In the genomic region with DNA sequence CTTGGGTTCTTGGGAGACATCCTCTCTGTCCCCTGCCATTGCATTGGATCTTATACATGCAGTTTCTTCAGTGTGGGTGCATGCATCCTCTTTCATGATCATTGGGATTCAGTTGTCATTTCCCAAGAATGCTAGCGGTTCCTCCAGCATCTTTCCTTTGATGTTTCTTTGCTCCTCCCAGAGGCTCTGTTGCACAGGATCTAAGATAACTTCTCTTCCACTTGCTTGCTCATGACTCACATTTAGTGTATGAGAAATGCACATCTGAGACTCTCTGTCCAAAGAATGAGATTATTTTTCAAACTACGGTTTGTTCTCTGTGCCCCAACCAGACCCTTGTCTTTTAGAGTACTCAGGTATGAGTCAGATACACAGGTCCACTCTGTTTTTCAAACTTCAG, we compare ENCODE assay signal across 1 cellular context.
TF ChIP-seq lines count a peak whose summit lies in the region.

No MANE protein-coding gene starts in this region.

TF ChIP-seq in endothelial cell of umbilical vein, 7 proteins besides CTCF, POLR2A, EP300 and RAD21:
- TF ChIP-seq MYC (IDR thresholded peaks at IDR 0.05; ENCODE audit: low read depth, low read length) (no peak), JUN (IDR thresholded peaks at IDR 0.05; ENCODE audit: borderline replicate concordance, insufficient read depth, insufficient read length, low read depth) (no peak), GATA2 (IDR thresholded peaks at IDR 0.05; ENCODE audit: insufficient read depth, insufficient read length, low read depth, low read length) (no peak), POLR2AphosphoS5 (IDR thresholded peaks at IDR 0.05; ENCODE audit: insufficient read depth, low read depth, low read length) (no peak), EZH2 (IDR thresholded peaks at IDR 0.05; ENCODE audit: borderline replicate concordance, low read depth, low read length, severe bottlenecking) (no peak), FOS (IDR thresholded peaks at IDR 0.05; ENCODE audit: borderline replicate concordance, insufficient read depth, low read length) (no peak)
- TF ChIP-seq, protein P1, sequence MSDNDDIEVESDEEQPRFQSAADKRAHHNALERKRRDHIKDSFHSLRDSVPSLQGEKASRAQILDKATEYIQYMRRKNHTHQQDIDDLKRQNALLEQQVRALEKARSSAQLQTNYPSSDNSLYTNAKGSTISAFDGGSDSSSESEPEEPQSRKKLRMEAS (IDR thresholded peaks at IDR 0.05; ENCODE audit: insufficient read depth, insufficient read length) = no peak
